Comparison of ENCODE assay signal across 21 cellular contexts in the genomic region with DNA sequence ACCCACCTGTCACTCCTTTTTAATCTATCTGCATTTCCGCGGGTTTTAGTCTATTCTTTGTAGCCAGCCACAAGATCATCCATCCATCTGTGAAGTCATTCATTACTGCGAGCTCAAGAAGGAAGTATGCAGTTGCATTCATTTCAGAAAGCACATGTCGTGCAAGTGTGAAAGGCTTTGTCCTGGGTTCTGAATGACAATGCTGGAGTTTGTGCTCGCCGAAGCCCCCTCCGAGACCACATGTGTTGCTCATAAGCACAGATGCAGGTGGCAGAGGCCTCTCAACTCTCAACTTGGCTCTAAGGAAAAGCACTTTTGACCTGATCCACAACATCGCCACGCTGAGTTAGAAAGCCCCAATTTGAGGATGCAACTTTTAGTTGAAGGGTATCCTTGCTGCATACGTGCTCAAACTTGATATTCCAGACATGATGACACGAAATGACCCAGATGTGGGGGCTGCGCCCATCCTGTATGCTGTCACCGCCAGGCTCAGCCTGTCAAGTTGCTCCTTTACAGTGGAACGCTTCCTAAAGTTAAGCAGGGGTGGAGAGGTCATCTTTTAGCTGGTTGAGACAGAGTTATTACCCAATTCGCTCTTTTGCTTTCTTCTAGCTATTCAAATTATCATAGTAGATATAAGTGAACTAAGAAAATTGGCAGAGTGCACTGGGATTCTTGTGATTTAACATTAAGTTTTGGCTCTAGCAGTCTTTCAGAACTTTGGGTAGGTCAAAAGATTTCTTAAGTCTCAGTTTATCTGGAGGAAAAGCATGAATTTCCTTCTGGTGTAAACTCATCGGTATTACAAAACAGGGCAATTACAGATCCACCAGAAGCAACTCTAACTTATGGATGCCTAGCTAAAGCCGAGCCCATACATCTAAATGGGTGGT.
DNase-seq lines count a peak whose midpoint lies in the region; ATAC-seq, FAIRE-seq and TF ChIP-seq lines count a peak whose summit lies in the region.
"Had no signal": no experiment of that assay in that cellular context is flagged by ENCODE, and none has a peak within 500 bp of the region (broad histone marks: within the 10 kb centered on the region; RNA-seq: fewer than 3 reads in every experiment).

No MANE protein-coding gene starts in this region.

- no peak overlapping the region for H3K4me2 ChIP-seq in H9 (ENCODE audit: insufficient read depth, insufficient read length, low read length)

- no peak overlapping the region for H3K4ac ChIP-seq in H9 (ENCODE audit: low read depth, low read length)

- no CpG with 5 or more reads among the region's 17 CpGs for WGBS in H9 (ENCODE audit: extremely low coverage, insufficient read length, low lambda C conversion rate)

- no peak overlapping the region for H3K23ac ChIP-seq in H9 (ENCODE audit: insufficient read length, low read depth, low read length)

- H3K27ac Mint-ChIP-seq in H9: peak overlapping the region in 2 of 3 experiments; percentile 69 to 74; a peak in 5 of 7 replicates
- H3K27ac Mint-ChIP-seq in mesothelial cell of epicardium: peak overlapping the region; percentile 31
- H3K27ac Mint-ChIP-seq: CD4-positive, alpha-beta T cell had no signal

- no peak overlapping the region for H4K8ac ChIP-seq in H9 (replicated peaks; ENCODE audit: insufficient read length, low read depth, low read length)

- H3K4me1 ChIP-seq in H9 (ENCODE audit: insufficient read depth, low read length): peaks cover 13% of the 10 kb centered on the region; the same call in 1 of the 2 replicates
- H3K4me1 ChIP-seq: BE2C, SJCRH30 had no signal

- no peak overlapping the region for H2BK5ac ChIP-seq in H9 (ENCODE audit: insufficient read length, low read length)

- no peak overlapping the region for H4K5ac ChIP-seq in H9 (ENCODE audit: insufficient read length, low read depth, low read length)

- peaks cover 1% of the 10 kb centered on the region for H3K27me3 Mint-ChIP-seq in H9 (ENCODE audit: low read depth)
- no peaks in the 10 kb centered on the region for H3K27me3 Mint-ChIP-seq in mesothelial cell of epicardium (ENCODE audit: low read depth)
- H3K27me3 Mint-ChIP-seq: CD4-positive, alpha-beta T cell had no signal

- H4K91ac ChIP-seq in H9 (ENCODE audit: insufficient read length, low read depth, low read length): no peak overlapping the region

- no peak overlapping the region for H2BK20ac ChIP-seq in H9 (ENCODE audit: low read depth, low read length, poor library complexity, severe bottlenecking)

- no peak overlapping the region for H3K27ac ChIP-seq in H9 (ENCODE audit: insufficient read length, low read depth, low read length)
- H3K27ac ChIP-seq: SJCRH30 had no signal

- no peak overlapping the region for H2BK15ac ChIP-seq in H9 (ENCODE audit: low read depth, low read length)

- H3K36me3 Mint-ChIP-seq in H9 (ENCODE audit: insufficient read depth in 1 of 3, low read depth in 3 of 3): peaks cover 0 to 6% (median 0%) of the 10 kb centered on the region in 3 experiments; a peak in 3 of 7 replicates
- H3K36me3 Mint-ChIP-seq in mesothelial cell of epicardium: no peaks in the 10 kb centered on the region

- H3K23me2 ChIP-seq in H9 (ENCODE audit: insufficient read length, low read depth, low read length, poor library complexity, severe bottlenecking): no peaks in the 10 kb centered on the region

- no peaks in the 10 kb centered on the region for H3K79me1 ChIP-seq in H9 (ENCODE audit: insufficient read depth, low read depth, low read length, poor library complexity, severe bottlenecking)

- H4K20me1 ChIP-seq in H9 (ENCODE audit: control insufficient read depth, insufficient read depth, insufficient read length): no peaks in the 10 kb centered on the region

- no peak overlapping the region for H3K9ac ChIP-seq in H9 (ENCODE audit: extremely low read depth, insufficient read length, low read length)

- H2BK12ac ChIP-seq in H9 (ENCODE audit: insufficient read length, low read depth, low read length): no peak overlapping the region

- peaks cover 54 to 61% of the 10 kb centered on the region in 2 experiments for H3K4me1 Mint-ChIP-seq in H9
- H3K4me1 Mint-ChIP-seq in mesothelial cell of epicardium: peaks cover 13% of the 10 kb centered on the region

- TF ChIP-seq CTCF in H9 (conservative IDR thresholded peaks at IDR 0.05): no peak
- no peak for TF ChIP-seq CTCF in fibroblast of pulmonary artery (IDR thresholded peaks at IDR 0.05; ENCODE audit: low read length, missing control alignments)
- no peak for TF ChIP-seq CTCF in mesothelial cell of epicardium (IDR thresholded peaks at IDR 0.05; ENCODE audit: unreplicated experiment)

- H2AK5ac ChIP-seq in H9 (ENCODE audit: insufficient read length, low read length): no peak overlapping the region

- H3K9me3 Mint-ChIP-seq in H9 (no peaks in the 10 kb centered on the region; a peak in 1 of 5 replicates), mesothelial cell of epicardium (no peaks in the 10 kb centered on the region)
- H3K9me3 Mint-ChIP-seq: CD4-positive, alpha-beta T cell had no signal

- H3K18ac ChIP-seq in H9 (ENCODE audit: insufficient read length, low read depth, low read length): no peak overlapping the region

- H2BK120ac ChIP-seq in H9 (ENCODE audit: low read depth, low read length, poor library complexity, severe bottlenecking): no peak overlapping the region

- no peak overlapping the region for H3K4me3 ChIP-seq in fibroblast of pulmonary artery (replicated peaks; ENCODE audit: low read depth, low read length)
- H3K4me3 ChIP-seq: MG63, SJCRH30 had no signal

- H3K27me3 ChIP-seq in H9 (ENCODE audit: insufficient read depth, low read length): peaks cover 2% of the 10 kb centered on the region; the same call in 1 of the 2 replicates
- H3K27me3 ChIP-seq: BE2C, MG63, SJCRH30 had no signal

- no peak overlapping the region for H3K56ac ChIP-seq in H9 (ENCODE audit: insufficient read length, low read depth, low read length)

- no peak overlapping the region for H3K14ac ChIP-seq in H9 (ENCODE audit: insufficient read depth, low read length)

- no peak for FAIRE-seq in GM19239 (lab: Jason Lieb, UNC)

- H3T11ph ChIP-seq in H9 (ENCODE audit: low read length): no peak overlapping the region

- ATAC-seq in HG02884 (IDR thresholded peaks at IDR 0.05; ENCODE audit: unreplicated experiment): no peak

- no peaks in the 10 kb centered on the region for H3K9me3 ChIP-seq in H9 (ENCODE audit: control insufficient read depth, low read depth, low read length)
- H3K9me3 ChIP-seq: BE2C, MG63, SJCRH30 had no signal

- DNase-seq in H9 (peak; percentile 32), NCI-H226 (peak; percentile 44), fibroblast of pulmonary artery (ENCODE audit: low read depth) (peak; percentile 79), mesothelial cell of epicardium (ENCODE audit: low spot score in 2 of 2, unreplicated experiment in 2 of 2) (no peak), SIG-M5 treated with dmso at 0.1 percent for 504 hours (lab: John Stamatoyannopoulos, UW; ENCODE audit: unreplicated experiment) (no peak), GM19239 (ENCODE audit: insufficient read length, low spot score) (no peak), HK-2 (ENCODE audit: unreplicated experiment) (no peak)
- DNase-seq: ACHN; BE2C; Calu3; CD4-positive, alpha-beta T cell; DMS53; Karpas-422; MG63; NCI-H1105 treated with DMSO at 0.1 percent for 48 hours; NCI-H1930; NCI-H446 treated with DMSO at 0.1 percent for 48 hours; NCI-H748 treated with DMSO at 0.1 percent for 48 hours; OCI-M1; SJCRH30 had no signal

- H3K79me2 ChIP-seq in H9 (ENCODE audit: insufficient read depth, low read length): no peaks in the 10 kb centered on the region; the same call in 1 of the 2 replicates

- no peak overlapping the region for H2AFZ ChIP-seq in H9 (ENCODE audit: low read length)

- H3K4me3 Mint-ChIP-seq in H9 (no peak overlapping the region; a peak in 1 of 5 replicates), mesothelial cell of epicardium (no peak overlapping the region)
- H3K4me3 Mint-ChIP-seq: CD4-positive, alpha-beta T cell had no signal

Comparison
In these comparisons a context has a peak if more than half of its experiments do, and no peak if none do; other contexts are left out.
1. DNase-seq: peak in H9 (single experiment), NCI-H226 (single experiment) and fibroblast of pulmonary artery (single experiment); none in mesothelial cell of epicardium (0 of 2), SIG-M5 treated with dmso at 0.1 percent for 504 hours (single experiment), GM19239 (single experiment) and HK-2 (single experiment).